Comparison of ENCODE assay signal across 14 cellular contexts in the genomic region with DNA sequence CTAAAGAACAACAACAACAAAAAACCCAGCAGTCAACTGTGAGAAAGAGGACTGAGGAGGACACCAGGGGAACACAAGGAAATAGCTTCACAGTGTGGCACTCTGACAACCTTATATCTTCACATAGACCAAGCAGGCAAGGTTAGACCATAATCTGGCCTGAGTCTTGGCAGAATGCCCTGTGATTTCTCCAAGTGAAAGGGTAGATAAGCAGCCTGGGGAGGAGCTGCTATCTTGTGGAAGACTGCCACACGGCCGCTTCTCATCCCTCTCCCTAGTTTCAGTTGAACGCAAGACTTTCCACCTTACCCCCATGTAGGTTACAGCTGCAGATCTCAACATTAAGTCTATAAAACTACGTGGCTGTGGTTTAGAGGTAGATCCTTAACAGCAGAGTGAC. TPM values are rescaled to one million over a fixed set of nuclear protein-coding genes. Genes with fewer than 3 reads are reported as not detected.
"Had no signal": no experiment of that assay in that cellular context is flagged by ENCODE, and none has a peak within 500 bp of the region (broad histone marks: within the 10 kb centered on the region; RNA-seq: fewer than 3 reads in every experiment).

No MANE protein-coding gene starts in this region.

- H3K4me3 ChIP-seq: cardiac muscle cell, esophagus squamous epithelium, ovary had no signal

- H3K27me3 ChIP-seq: cardiac muscle cell, esophagus squamous epithelium, ovary had no signal

- H3K4me1 Mint-ChIP-seq: activated CD4-positive, alpha-beta memory T cell treated with anti-CD3 and anti-CD28 coated beads, Interleukin-2, amount 10 ng/mL, durations not matched to agents 7 days and 5 days had no signal

- H3K9me3 ChIP-seq: esophagus squamous epithelium, ovary had no signal

- DNase-seq: activated CD4-positive, alpha-beta memory T cell treated with anti-CD3 and anti-CD28 coated beads, Interleukin-2, amount 10 ng/mL, durations not matched to agents 7 days and 5 days; activated CD4-positive, alpha-beta T cell treated with anti-CD3 and anti-CD28 coated beads for 36 hours; activated CD8-positive, alpha-beta memory T cell treated with anti-CD3 and anti-CD28 coated beads, Interleukin-2, amount 50 U/mL, for 4 hours; activated naive CD4-positive, alpha-beta T cell; esophagus squamous epithelium; foreskin fibroblast; glutamatergic neuron; mammary epithelial cell; ovary; stimulated activated CD4-positive, alpha-beta T cell treated with anti-CD3 and anti-CD28 coated beads, Interleukin-4, amount 100 ng/mL, for 1 hour; stimulated activated CD8-positive, alpha-beta memory T cell treated with anti-CD3 and anti-CD28 coated beads, Interleukin-4, amount 100 ng/mL, for 48 hours; stimulated activated naive CD8-positive, alpha-beta T cell treated with anti-CD3 and anti-CD28 coated beads, Interleukin-15, Interleukin-2, amounts not matched to agents 100 U/mL and 50 U/mL, for 24 hours; T-helper 2 cell had no signal

- ATAC-seq: activated CD4-positive, alpha-beta T cell treated with anti-CD3 and anti-CD28 coated beads for 36 hours; stimulated activated naive CD8-positive, alpha-beta T cell treated with anti-CD3 and anti-CD28 coated beads, Interleukin-15, Interleukin-2, amounts not matched to agents 100 U/mL and 50 U/mL, for 24 hours had no signal

- H3K27ac ChIP-seq: cardiac muscle cell, esophagus squamous epithelium, ovary had no signal

- H3K4me3 Mint-ChIP-seq: activated CD4-positive, alpha-beta memory T cell treated with anti-CD3 and anti-CD28 coated beads, Interleukin-2, amount 10 ng/mL, durations not matched to agents 7 days and 5 days; activated CD4-positive, alpha-beta T cell treated with anti-CD3 and anti-CD28 coated beads for 36 hours had no signal

- H3K36me3 ChIP-seq: cardiac muscle cell, esophagus squamous epithelium, ovary had no signal

- H3K9me3 Mint-ChIP-seq: activated CD4-positive, alpha-beta memory T cell treated with anti-CD3 and anti-CD28 coated beads, Interleukin-2, amount 10 ng/mL, durations not matched to agents 7 days and 5 days had no signal

- H3K27ac Mint-ChIP-seq: activated CD4-positive, alpha-beta memory T cell treated with anti-CD3 and anti-CD28 coated beads, Interleukin-2, amount 10 ng/mL, durations not matched to agents 7 days and 5 days; activated CD4-positive, alpha-beta T cell treated with anti-CD3 and anti-CD28 coated beads for 36 hours had no signal

RNA-seq across cellular contexts. Expression of gene SLC25A21, which starts 3.7 kb away (rescaled TPM):
- total RNA-seq: activated CD4-positive, alpha-beta memory T cell treated with anti-CD3 and anti-CD28 coated beads, Interleukin-2, amount 10 ng/mL, durations not matched to agents 7 days and 5 days; activated CD4-positive, alpha-beta T cell treated with anti-CD3 and anti-CD28 coated beads for 36 hours had no signal
